In genomic region chr1:21149862-21150432, GRCh38 we compare ENCODE assay signal across 8 cellular contexts. TPM values are rescaled to one million over a fixed set of nuclear protein-coding genes. Genes with fewer than 3 reads are reported as not detected.
A peak's percentile ranks its signal among the peaks of the same experiment; 100 is the strongest.
DNase-seq lines count a peak whose midpoint lies in the region; ATAC-seq and TF ChIP-seq lines count a peak whose summit lies in the region.

No MANE protein-coding gene starts in this region.

- H3K4ac ChIP-seq in trophoblast cell (ENCODE audit: low read depth, low read length), result no peak overlapping the region

- H3K4me3 ChIP-seq in SK-N-MC (no peak overlapping the region), gastroesophageal sphincter (no peak overlapping the region), trophoblast cell (ENCODE audit: low read depth, low read length) (no peak overlapping the region)

- 20 to 25% methylated on average over 2 to 3 of the region's 3 CpGs for WGBS in gastroesophageal sphincter (ENCODE audit: low coverage in 1 of 2), 2 donors
- no CpG with 5 or more reads among the region's 3 CpGs for WGBS in trophoblast cell (ENCODE audit: extremely low coverage, insufficient coverage, insufficient read length)

- H3K27ac ChIP-seq in SK-N-MC (peak overlapping the region; percentile 66), gastroesophageal sphincter (peak overlapping the region; percentile 40 to 68 (median 56)), trophoblast cell (ENCODE audit: low read depth, low read length) (peak overlapping the region; percentile 32)

- H3K4me1 ChIP-seq in gastroesophageal sphincter (peaks cover 11 to 60% (median 14%) of the 10 kb centered on the region in 3 donors), trophoblast cell (ENCODE audit: control insufficient read depth in 1 of 2, insufficient read depth in 2 of 2, low read length in 2 of 2) (peaks cover 0 to 4% of the 10 kb centered on the region in 2 experiments)

- no peak overlapping the region for H3K9ac ChIP-seq in SK-N-MC (ENCODE audit: insufficient read length)
- no peak overlapping the region for H3K9ac ChIP-seq in trophoblast cell (ENCODE audit: low read length)

- H4K8ac ChIP-seq in trophoblast cell (ENCODE audit: low read depth, low read length), result no peak overlapping the region

- no peaks in the 10 kb centered on the region for H3K79me2 ChIP-seq in trophoblast cell (ENCODE audit: control insufficient read depth, insufficient read depth, low read length, poor library complexity)

- no peak overlapping the region for H2BK120ac ChIP-seq in trophoblast cell (ENCODE audit: insufficient read depth, low read length, poor library complexity)

- no peak overlapping the region for H3K23ac ChIP-seq in trophoblast cell (ENCODE audit: low read length)

- no peak for TF ChIP-seq EP300 in gastroesophageal sphincter (IDR thresholded peaks at IDR 0.05)

- no peak for TF ChIP-seq POLR2A in gastroesophageal sphincter (IDR thresholded peaks at IDR 0.05)

- H4K12ac ChIP-seq in trophoblast cell (ENCODE audit: low read depth, low read length), result no peak overlapping the region

- H3K36me3 ChIP-seq in SK-N-MC (ENCODE audit: insufficient read depth, low read length), result peaks cover 29% of the 10 kb centered on the region
- peaks cover 0 to 14% of the 10 kb centered on the region in 2 donors for H3K36me3 ChIP-seq in gastroesophageal sphincter
- H3K36me3 ChIP-seq in trophoblast cell (ENCODE audit: control insufficient read depth in 1 of 2, insufficient read depth in 2 of 2, low read length in 2 of 2), result peaks cover 7 to 9% of the 10 kb centered on the region in 2 experiments

- no peaks in the 10 kb centered on the region for H3K27me3 ChIP-seq in gastroesophageal sphincter
- H3K27me3 ChIP-seq in trophoblast cell (ENCODE audit: insufficient read depth, low read length), result no peaks in the 10 kb centered on the region

- H3K14ac ChIP-seq in trophoblast cell (ENCODE audit: low read length), result no peak overlapping the region

- no peaks in the 10 kb centered on the region for H3K9me3 ChIP-seq in SK-N-MC (ENCODE audit: low read depth, low read length)
- H3K9me3 ChIP-seq in gastroesophageal sphincter, result no peaks in the 10 kb centered on the region
- H3K9me3 ChIP-seq in trophoblast cell (ENCODE audit: insufficient read depth, low read depth, low read length), result no peaks in the 10 kb centered on the region

- TF ChIP-seq CTCF in gastroesophageal sphincter (IDR thresholded peaks at IDR 0.05), result no peak

- peak; percentile 50 for ATAC-seq in gastroesophageal sphincter
- no peak for ATAC-seq in GM21737 (IDR thresholded peaks at IDR 0.05; ENCODE audit: unreplicated experiment)
- no peak for ATAC-seq in left lobe of liver

- DNase-seq in D341Med (ENCODE audit: low spot score) (peak; percentile 32), SK-N-MC (ENCODE audit: low read depth, low spot score) (no peak), trophoblast cell (peak; percentile 30 to 45), retina (no peak), NCI-H2081 (lab: John Stamatoyannopoulos, UW) (no peak), left lobe of liver (ENCODE audit: low spot score) (no peak)

- H3K18ac ChIP-seq in trophoblast cell (ENCODE audit: low read length), result no peak overlapping the region

- no peak overlapping the region for H2BK5ac ChIP-seq in trophoblast cell (ENCODE audit: low read depth, low read length, poor library complexity)

- no peak overlapping the region for H3K4me2 ChIP-seq in trophoblast cell (ENCODE audit: low read length)

- H2AFZ ChIP-seq in trophoblast cell (ENCODE audit: insufficient read depth, low read length, poor library complexity), result no peak overlapping the region

- H2BK12ac ChIP-seq in trophoblast cell (ENCODE audit: low read length), result no peak overlapping the region

- no peak overlapping the region for H4K91ac ChIP-seq in trophoblast cell (ENCODE audit: low read depth, low read length)

- no peaks in the 10 kb centered on the region for H3K79me1 ChIP-seq in trophoblast cell (ENCODE audit: low read length)

- no peak overlapping the region for H2AK5ac ChIP-seq in trophoblast cell (ENCODE audit: low read length)

RNA-seq across cellular contexts. Expression of gene EIF4G3, which starts 26.8 kb away (rescaled TPM):
- total RNA-seq in gastroesophageal sphincter, result 10 to 100 TPM; 48.6 to 73.6 (median 57.9) TPM
- 48.9 and 51.5 TPM in 2 replicates for polyA plus RNA-seq in trophoblast cell (2013)
- 17.1 TPM for total RNA-seq in left lobe of liver

Comparison
In these comparisons a context has a peak if more than half of its experiments do, and no peak if none do; other contexts are left out.
1. DNase-seq: peak in D341Med (single experiment) and trophoblast cell (2 of 2); none in SK-N-MC (single experiment), retina (single experiment), NCI-H2081 (0 of 2) and left lobe of liver (single experiment).
2. Peak in every context shown above with its lines, with median percentiles within 50 percentile points of each other: H3K27ac ChIP-seq.